Comparison of ENCODE assay signal across 11 cellular contexts in the genomic region with DNA sequence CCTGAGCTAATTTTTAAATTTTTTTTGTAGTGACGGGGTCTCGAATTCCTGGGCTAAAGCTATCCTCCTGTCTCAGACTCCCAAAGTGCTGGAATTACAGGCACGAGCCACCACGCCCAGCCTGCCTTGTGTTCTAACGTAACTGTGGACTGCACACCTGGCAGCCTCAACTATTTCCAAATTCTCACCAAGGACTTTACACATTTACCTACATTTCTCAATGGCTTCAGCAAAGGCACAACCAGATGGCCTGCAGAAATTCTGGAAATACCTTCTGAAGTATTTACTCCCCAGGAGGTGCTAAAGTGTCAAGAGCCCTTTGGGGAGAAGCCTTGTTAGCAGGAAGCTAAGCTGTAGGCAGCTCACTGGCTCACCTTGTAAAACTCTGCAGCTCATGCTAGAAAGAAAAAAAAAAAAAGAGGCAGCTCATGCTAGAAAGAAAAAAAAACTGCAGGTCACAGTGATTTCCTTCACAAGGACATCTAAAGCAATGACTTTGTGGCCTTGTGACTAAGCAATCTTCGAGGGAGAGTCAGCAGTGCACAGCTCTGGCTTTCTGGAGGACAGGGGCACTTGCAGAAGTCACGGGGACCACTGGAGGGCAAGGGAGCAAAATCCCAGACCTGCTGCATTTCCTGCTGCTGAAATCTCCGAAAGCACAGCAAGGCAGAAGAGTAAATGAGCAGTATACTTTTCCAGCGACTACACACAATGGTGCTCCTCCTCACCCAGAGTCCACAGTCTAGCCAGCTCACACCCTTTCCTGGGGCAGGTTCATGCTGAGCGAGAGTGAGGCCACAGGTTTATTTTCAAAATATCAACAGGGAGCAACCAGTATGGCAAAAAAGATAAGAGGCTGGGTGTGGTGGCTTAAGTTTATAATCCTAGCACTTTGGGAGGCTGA. TPM values are rescaled to one million over a fixed set of nuclear protein-coding genes. Genes with fewer than 3 reads are reported as not detected.
DNase-seq lines count a peak whose midpoint lies in the region; ATAC-seq, FAIRE-seq and TF ChIP-seq lines count a peak whose summit lies in the region.
"Had no signal": no experiment of that assay in that cellular context is flagged by ENCODE, and none has a peak within 500 bp of the region (broad histone marks: within the 10 kb centered on the region; RNA-seq: fewer than 3 reads in every experiment).

No MANE protein-coding gene starts in this region.

- H3K9me3 ChIP-seq in NT2/D1 (ENCODE audit: insufficient read depth, low read length) (no peaks in the 10 kb centered on the region), esophagus squamous epithelium (no peaks in the 10 kb centered on the region)

- DNase-seq in NT2/D1 (ENCODE audit: low read depth, low spot score) (peak; percentile 49), esophagus squamous epithelium (lab: John Stamatoyannopoulos, UW) (no peak), nephron progenitor cell (no peak), SIG-M5 treated with dmso at 0.1 percent for 504 hours (lab: John Stamatoyannopoulos, UW; ENCODE audit: unreplicated experiment) (no peak), NCI-H526 (lab: John Stamatoyannopoulos, UW) (no peak)
- DNase-seq in activated CD4-positive, CD25-positive, alpha-beta regulatory T cell (lab: John Stamatoyannopoulos, UW) = no peak
- DNase-seq: activated CD8-positive, alpha-beta memory T cell treated with anti-CD3 and anti-CD28 coated beads, Interleukin-2, amount 50 U/mL, for 48 hours; CD8-positive, alpha-beta T cell; NCI-H2107 had no signal

- peaks cover 11% of the 10 kb centered on the region for H3K36me3 Mint-ChIP-seq in nephron progenitor cell (ENCODE audit: low read depth)
- H3K36me3 Mint-ChIP-seq: CD8-positive, alpha-beta T cell had no signal

- H3K4me1 ChIP-seq in NT2/D1 (ENCODE audit: insufficient read depth, insufficient read length) = peaks cover 4% of the 10 kb centered on the region
- peaks cover 0 to 43% (median 7%) of the 10 kb centered on the region in 3 donors for H3K4me1 ChIP-seq in esophagus squamous epithelium

- FAIRE-seq in G401.6 (lab: Jason Lieb, UNC) = peak; percentile 89

- peak overlapping the region; percentile 32 for H3K9ac ChIP-seq in NT2/D1 (ENCODE audit: insufficient read length, low read depth)

- intact Hi-C loops in esophagus squamous epithelium (cut with DNase I) = no loop called here

- H3K27ac ChIP-seq in esophagus squamous epithelium = peak overlapping the region in 3 of 4 donors; percentile 19 to 69 (median 65)

- ATAC-seq in GM18511 (IDR thresholded peaks at IDR 0.05; ENCODE audit: unreplicated experiment) = no peak
- ATAC-seq: CD8-positive, alpha-beta T cell had no signal

- H3K9me3 Mint-ChIP-seq in nephron progenitor cell = no peaks in the 10 kb centered on the region
- H3K9me3 Mint-ChIP-seq: CD8-positive, alpha-beta T cell had no signal

- WGBS in esophagus squamous epithelium, 2 donors = 63 to 70% methylated on average over 10 of the region's 10 CpGs

- TF ChIP-seq CTCF in esophagus squamous epithelium (IDR thresholded peaks at IDR 0.05) (no peak), nephron progenitor cell (IDR thresholded peaks at IDR 0.05) (no peak)

- H3K27me3 ChIP-seq in NT2/D1 (ENCODE audit: insufficient read depth, insufficient read length) = no peaks in the 10 kb centered on the region
- no peaks in the 10 kb centered on the region for H3K27me3 ChIP-seq in esophagus squamous epithelium

- H3K4me3 ChIP-seq in NT2/D1 (ENCODE audit: insufficient read length, low read depth) (no peak overlapping the region), esophagus squamous epithelium (no peak overlapping the region)

- H3K4me3 Mint-ChIP-seq in nephron progenitor cell = no peak overlapping the region
- H3K4me3 Mint-ChIP-seq: CD8-positive, alpha-beta T cell had no signal

- peaks cover 6% of the 10 kb centered on the region for H3K36me3 ChIP-seq in NT2/D1 (ENCODE audit: insufficient read depth, insufficient read length, low read length)
- no peaks in the 10 kb centered on the region for H3K36me3 ChIP-seq in esophagus squamous epithelium

- H3K4me1 Mint-ChIP-seq in nephron progenitor cell = peaks cover 7% of the 10 kb centered on the region

- H3K27me3 Mint-ChIP-seq in nephron progenitor cell (ENCODE audit: low read depth, poor library complexity) = peaks cover 3% of the 10 kb centered on the region

- peak overlapping the region; percentile 93 for H3K27ac Mint-ChIP-seq in nephron progenitor cell
- H3K27ac Mint-ChIP-seq: CD8-positive, alpha-beta T cell had no signal

- no peak for TF ChIP-seq POLR2A in esophagus squamous epithelium (IDR thresholded peaks at IDR 0.05)

RNA-seq across cellular contexts. Expression of a gene that starts 40.4 kb away (rescaled TPM):
- total RNA-seq in esophagus squamous epithelium = 10 to 100 TPM; 16.5 to 29.3 (median 20.5) TPM
